Comparison of ENCODE assay signal across 1 cellular context in the genomic region with DNA sequence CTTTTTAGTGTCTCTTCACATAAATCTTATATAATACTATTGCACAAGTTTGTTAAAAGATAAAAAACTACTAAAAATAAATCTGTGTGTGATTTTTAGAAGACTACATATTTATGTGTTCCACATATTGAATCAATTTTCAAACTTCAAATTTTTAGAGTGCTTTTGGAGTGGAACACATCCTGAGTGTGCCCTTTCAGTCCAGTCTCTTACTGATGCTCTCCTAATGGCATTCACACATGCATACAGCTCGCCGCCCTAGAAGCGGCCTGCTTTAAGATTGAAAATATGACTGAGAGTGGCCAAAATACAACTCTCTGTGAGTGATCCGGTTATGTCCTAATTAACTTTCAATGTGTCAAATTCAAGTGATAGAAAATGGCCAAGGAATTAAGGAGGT.
TF ChIP-seq lines count a peak whose summit lies in the region.

No MANE protein-coding gene starts in this region.

TF ChIP-seq in SK-N-SH treated with all-trans-retinoic acid at 6 μM for 48 hours, 23 proteins besides CTCF, POLR2A, EP300 and RAD21 (continued from another document):
- TF ChIP-seq, protein P1, sequence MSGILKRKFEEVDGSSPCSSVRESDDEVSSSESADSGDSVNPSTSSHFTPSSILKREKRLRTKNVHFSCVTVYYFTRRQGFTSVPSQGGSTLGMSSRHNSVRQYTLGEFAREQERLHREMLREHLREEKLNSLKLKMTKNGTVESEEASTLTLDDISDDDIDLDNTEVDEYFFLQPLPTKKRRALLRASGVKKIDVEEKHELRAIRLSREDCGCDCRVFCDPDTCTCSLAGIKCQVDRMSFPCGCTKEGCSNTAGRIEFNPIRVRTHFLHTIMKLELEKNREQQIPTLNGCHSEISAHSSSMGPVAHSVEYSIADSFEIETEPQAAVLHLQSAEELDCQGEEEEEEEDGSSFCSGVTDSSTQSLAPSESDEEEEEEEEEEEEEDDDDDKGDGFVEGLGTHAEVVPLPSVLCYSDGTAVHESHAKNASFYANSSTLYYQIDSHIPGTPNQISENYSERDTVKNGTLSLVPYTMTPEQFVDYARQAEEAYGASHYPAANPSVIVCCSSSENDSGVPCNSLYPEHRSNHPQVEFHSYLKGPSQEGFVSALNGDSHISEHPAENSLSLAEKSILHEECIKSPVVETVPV (CRISPR knock-in tag; IDR thresholded peaks at IDR 0.05), result no peak
- TF ChIP-seq, protein P2, sequence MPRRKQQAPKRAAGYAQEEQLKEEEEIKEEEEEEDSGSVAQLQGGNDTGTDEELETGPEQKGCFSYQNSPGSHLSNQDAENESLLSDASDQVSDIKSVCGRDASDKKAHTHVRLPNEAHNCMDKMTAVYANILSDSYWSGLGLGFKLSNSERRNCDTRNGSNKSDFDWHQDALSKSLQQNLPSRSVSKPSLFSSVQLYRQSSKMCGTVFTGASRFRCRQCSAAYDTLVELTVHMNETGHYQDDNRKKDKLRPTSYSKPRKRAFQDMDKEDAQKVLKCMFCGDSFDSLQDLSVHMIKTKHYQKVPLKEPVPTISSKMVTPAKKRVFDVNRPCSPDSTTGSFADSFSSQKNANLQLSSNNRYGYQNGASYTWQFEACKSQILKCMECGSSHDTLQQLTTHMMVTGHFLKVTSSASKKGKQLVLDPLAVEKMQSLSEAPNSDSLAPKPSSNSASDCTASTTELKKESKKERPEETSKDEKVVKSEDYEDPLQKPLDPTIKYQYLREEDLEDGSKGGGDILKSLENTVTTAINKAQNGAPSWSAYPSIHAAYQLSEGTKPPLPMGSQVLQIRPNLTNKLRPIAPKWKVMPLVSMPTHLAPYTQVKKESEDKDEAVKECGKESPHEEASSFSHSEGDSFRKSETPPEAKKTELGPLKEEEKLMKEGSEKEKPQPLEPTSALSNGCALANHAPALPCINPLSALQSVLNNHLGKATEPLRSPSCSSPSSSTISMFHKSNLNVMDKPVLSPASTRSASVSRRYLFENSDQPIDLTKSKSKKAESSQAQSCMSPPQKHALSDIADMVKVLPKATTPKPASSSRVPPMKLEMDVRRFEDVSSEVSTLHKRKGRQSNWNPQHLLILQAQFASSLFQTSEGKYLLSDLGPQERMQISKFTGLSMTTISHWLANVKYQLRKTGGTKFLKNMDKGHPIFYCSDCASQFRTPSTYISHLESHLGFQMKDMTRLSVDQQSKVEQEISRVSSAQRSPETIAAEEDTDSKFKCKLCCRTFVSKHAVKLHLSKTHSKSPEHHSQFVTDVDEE (CRISPR knock-in tag; IDR thresholded peaks at IDR 0.05), result no peak
- TF ChIP-seq, protein P3, sequence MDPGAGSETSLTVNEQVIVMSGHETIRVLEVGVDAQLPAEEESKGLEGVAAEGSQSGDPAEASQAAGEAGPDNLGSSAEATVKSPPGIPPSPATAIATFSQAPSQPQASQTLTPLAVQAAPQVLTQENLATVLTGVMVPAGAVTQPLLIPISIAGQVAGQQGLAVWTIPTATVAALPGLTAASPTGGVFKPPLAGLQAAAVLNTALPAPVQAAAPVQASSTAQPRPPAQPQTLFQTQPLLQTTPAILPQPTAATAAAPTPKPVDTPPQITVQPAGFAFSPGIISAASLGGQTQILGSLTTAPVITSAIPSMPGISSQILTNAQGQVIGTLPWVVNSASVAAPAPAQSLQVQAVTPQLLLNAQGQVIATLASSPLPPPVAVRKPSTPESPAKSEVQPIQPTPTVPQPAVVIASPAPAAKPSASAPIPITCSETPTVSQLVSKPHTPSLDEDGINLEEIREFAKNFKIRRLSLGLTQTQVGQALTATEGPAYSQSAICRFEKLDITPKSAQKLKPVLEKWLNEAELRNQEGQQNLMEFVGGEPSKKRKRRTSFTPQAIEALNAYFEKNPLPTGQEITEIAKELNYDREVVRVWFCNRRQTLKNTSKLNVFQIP (CRISPR knock-in tag; IDR thresholded peaks at IDR 0.05; ENCODE audit: borderline replicate concordance, low read depth), result no peak
- TF ChIP-seq, protein P4, sequence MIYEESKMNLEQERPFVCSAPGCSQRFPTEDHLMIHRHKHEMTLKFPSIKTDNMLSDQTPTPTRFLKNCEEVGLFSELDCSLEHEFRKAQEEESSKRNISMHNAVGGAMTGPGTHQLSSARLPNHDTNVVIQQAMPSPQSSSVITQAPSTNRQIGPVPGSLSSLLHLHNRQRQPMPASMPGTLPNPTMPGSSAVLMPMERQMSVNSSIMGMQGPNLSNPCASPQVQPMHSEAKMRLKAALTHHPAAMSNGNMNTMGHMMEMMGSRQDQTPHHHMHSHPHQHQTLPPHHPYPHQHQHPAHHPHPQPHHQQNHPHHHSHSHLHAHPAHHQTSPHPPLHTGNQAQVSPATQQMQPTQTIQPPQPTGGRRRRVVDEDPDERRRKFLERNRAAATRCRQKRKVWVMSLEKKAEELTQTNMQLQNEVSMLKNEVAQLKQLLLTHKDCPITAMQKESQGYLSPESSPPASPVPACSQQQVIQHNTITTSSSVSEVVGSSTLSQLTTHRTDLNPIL (CRISPR knock-in tag; IDR thresholded peaks at IDR 0.05; ENCODE audit: low read depth), result no peak
- TF ChIP-seq ESRRG (CRISPR knock-in tag; IDR thresholded peaks at IDR 0.05) (no peak), ARNTL (CRISPR knock-in tag; IDR thresholded peaks at IDR 0.05; ENCODE audit: borderline replicate concordance, low read depth) (no peak)
TF ChIP-seq in SK-N-SH treated with all-trans-retinoic acid at 6 μM for 48 hours: peak in this region for 0.
